10 cellular contexts compared by ENCODE assay signal in genomic region chr4:184039963-184040383, GRCh38.
DNase-seq lines count a peak whose midpoint lies in the region; ATAC-seq and TF ChIP-seq lines count a peak whose summit lies in the region.
"Had no signal": no experiment of that assay in that cellular context is flagged by ENCODE, and none has a peak within 500 bp of the region (broad histone marks: within the 10 kb centered on the region; RNA-seq: fewer than 3 reads in every experiment).

No MANE protein-coding gene starts in this region.

- H3K79me2 ChIP-seq in H9 (ENCODE audit: insufficient read depth, low read length) = no peaks in the 10 kb centered on the region

- H2BK20ac ChIP-seq in H9 (ENCODE audit: low read depth, low read length, poor library complexity, severe bottlenecking) = no peak overlapping the region

- H2AFZ ChIP-seq in H9 (ENCODE audit: low read length) = no peak overlapping the region

- H3K79me1 ChIP-seq in H9 (ENCODE audit: insufficient read depth, low read depth, low read length, poor library complexity, severe bottlenecking) = no peaks in the 10 kb centered on the region

- H3K27me3 ChIP-seq in H9 (ENCODE audit: insufficient read depth, low read length) (no peaks in the 10 kb centered on the region), endodermal cell (ENCODE audit: control insufficient read depth, insufficient read depth, low read length, poor library complexity, severe bottlenecking) (no peaks in the 10 kb centered on the region), mucosa of stomach (ENCODE audit: control insufficient read depth, insufficient read depth, low read length) (peaks cover 14% of the 10 kb centered on the region)

- no peaks in the 10 kb centered on the region for H3K9me3 ChIP-seq in H9 (ENCODE audit: control insufficient read depth, low read depth, low read length)
- peaks cover 5% of the 10 kb centered on the region for H3K9me3 ChIP-seq in endodermal cell (ENCODE audit: control insufficient read depth, low read length)
- H3K9me3 ChIP-seq in mucosa of stomach (ENCODE audit: control insufficient read depth, low read length) = no peaks in the 10 kb centered on the region

- no CpG with 5 or more reads among the region's 22 CpGs for WGBS in H9 (ENCODE audit: extremely low coverage, insufficient read length, low lambda C conversion rate)
- WGBS in endodermal cell (ENCODE audit: insufficient coverage in 1 of 2, insufficient read length in 1 of 2), 2 experiments = 83 to 91% methylated on average over 20 to 22 of the region's 22 CpGs

- H3K36me3 Mint-ChIP-seq in H9 (ENCODE audit: insufficient read depth in 1 of 3, low read depth in 3 of 3) (peaks cover 0 to 8% (median 2%) of the 10 kb centered on the region in 3 experiments; a peak in 3 of 7 replicates), endodermal cell (ENCODE audit: low read depth) (no peaks in the 10 kb centered on the region)

- peaks cover 17 to 19% of the 10 kb centered on the region in 2 experiments for H3K4me1 Mint-ChIP-seq in H9
- peaks cover 8% of the 10 kb centered on the region for H3K4me1 Mint-ChIP-seq in endodermal cell

- peaks cover 11% of the 10 kb centered on the region for H3K27me3 Mint-ChIP-seq in H9 (ENCODE audit: low read depth)
- peaks cover 32% of the 10 kb centered on the region for H3K27me3 Mint-ChIP-seq in endodermal cell (ENCODE audit: insufficient read depth)
- H3K27me3 Mint-ChIP-seq: brain had no signal

- H4K5ac ChIP-seq in H9 (ENCODE audit: insufficient read length, low read depth, low read length) = no peak overlapping the region

- no peak overlapping the region for H3K4ac ChIP-seq in H9 (ENCODE audit: low read depth, low read length)

- H3K4me3 ChIP-seq in endodermal cell (ENCODE audit: low read length) = no peak overlapping the region
- H3K4me3 ChIP-seq in mucosa of stomach (ENCODE audit: low read length) = no peak overlapping the region

- H3K9me3 Mint-ChIP-seq in H9 = peaks cover 2 to 3% of the 10 kb centered on the region in 2 experiments; a peak in 2 of 5 replicates
- peaks cover 3% of the 10 kb centered on the region for H3K9me3 Mint-ChIP-seq in endodermal cell

- H3K4me3 Mint-ChIP-seq in H9 = no peak overlapping the region
- peak overlapping the region; percentile 43 for H3K4me3 Mint-ChIP-seq in endodermal cell
- H3K4me3 Mint-ChIP-seq: brain had no signal

- H3K14ac ChIP-seq in H9 (ENCODE audit: insufficient read depth, low read length) = no peak overlapping the region

- H2AK5ac ChIP-seq in H9 (ENCODE audit: insufficient read length, low read length) = no peak overlapping the region

- no peaks in the 10 kb centered on the region for H4K20me1 ChIP-seq in H9 (ENCODE audit: control insufficient read depth, insufficient read depth, insufficient read length)

- ATAC-seq in GM19397 (IDR thresholded peaks at IDR 0.05; ENCODE audit: unreplicated experiment) = no peak
- no peak for ATAC-seq in GM19035 (IDR thresholded peaks at IDR 0.05; ENCODE audit: unreplicated experiment)
- no peak for ATAC-seq in GM18870 (IDR thresholded peaks at IDR 0.05; ENCODE audit: unreplicated experiment)

- H3K27ac Mint-ChIP-seq in H9 (no peak overlapping the region), endodermal cell (no peak overlapping the region)

- no peak overlapping the region for H4K8ac ChIP-seq in H9 (replicated peaks; ENCODE audit: insufficient read length, low read depth, low read length)

- H3K4me1 ChIP-seq in H9 (ENCODE audit: insufficient read depth, low read length) = no peaks in the 10 kb centered on the region
- no peaks in the 10 kb centered on the region for H3K4me1 ChIP-seq in endodermal cell (ENCODE audit: control insufficient read depth, insufficient read depth, low read length)
- H3K4me1 ChIP-seq in mucosa of stomach (ENCODE audit: control insufficient read depth, insufficient read depth, low read length) = peaks cover 7% of the 10 kb centered on the region

- H4K91ac ChIP-seq in H9 (ENCODE audit: insufficient read length, low read depth, low read length) = no peak overlapping the region

- H3K36me3 ChIP-seq in endodermal cell (ENCODE audit: control insufficient read depth, insufficient read depth, low read length) (no peaks in the 10 kb centered on the region), mucosa of stomach (ENCODE audit: control insufficient read depth, insufficient read depth, low read length) (no peaks in the 10 kb centered on the region)

- H2BK120ac ChIP-seq in H9 (ENCODE audit: low read depth, low read length, poor library complexity, severe bottlenecking) = no peak overlapping the region

- H2BK12ac ChIP-seq in H9 (ENCODE audit: insufficient read length, low read depth, low read length) = no peak overlapping the region

- H3K23me2 ChIP-seq in H9 (ENCODE audit: insufficient read length, low read depth, low read length, poor library complexity, severe bottlenecking) = no peaks in the 10 kb centered on the region

- no peak overlapping the region for H3K9ac ChIP-seq in H9 (ENCODE audit: extremely low read depth, insufficient read length, low read length)
- no peak overlapping the region for H3K9ac ChIP-seq in endodermal cell (ENCODE audit: extremely low read depth, low read length, poor library complexity, severe bottlenecking)
- peak overlapping the region; percentile 34 for H3K9ac ChIP-seq in mucosa of stomach (ENCODE audit: low read length)

- no peak overlapping the region for H3T11ph ChIP-seq in H9 (ENCODE audit: low read length)

- H3K56ac ChIP-seq in H9 (ENCODE audit: insufficient read length, low read depth, low read length) = no peak overlapping the region

- H3K18ac ChIP-seq in H9 (ENCODE audit: insufficient read length, low read depth, low read length) = no peak overlapping the region

- no peak overlapping the region for H3K23ac ChIP-seq in H9 (ENCODE audit: insufficient read length, low read depth, low read length)

- no peak overlapping the region for H2BK15ac ChIP-seq in H9 (ENCODE audit: low read depth, low read length)

- no peak overlapping the region for H2BK5ac ChIP-seq in H9 (ENCODE audit: insufficient read length, low read length)

- H3K27ac ChIP-seq in H9 (ENCODE audit: insufficient read length, low read depth, low read length) (no peak overlapping the region), endodermal cell (ENCODE audit: low read depth, low read length) (no peak overlapping the region)

- TF ChIP-seq CTCF in H9 (conservative IDR thresholded peaks at IDR 0.05) (no peak), endodermal cell (conservative IDR thresholded peaks at IDR 0.05) (no peak)

- DNase-seq in AG08396 (ENCODE audit: low spot score) (peak; percentile 12), H9 (no peak), endodermal cell (no peak)
- no peak for DNase-seq in stimulated activated naive CD4-positive, alpha-beta T cell (lab: John Stamatoyannopoulos, UW)
- DNase-seq: NK-92 treated with Interleukin-12 subunit alpha and Interleukin-12 subunit beta, amount 100 ng/mL, for 24 hours had no signal

- H3K4me2 ChIP-seq in H9 (ENCODE audit: insufficient read depth, insufficient read length, low read length) = peak overlapping the region; percentile 8
